ENCODE assay signal across 14 cellular contexts in genomic region chr4:170662250-170662649, GRCh38.
DNase-seq lines count a peak whose midpoint lies in the region; ATAC-seq and TF ChIP-seq lines count a peak whose summit lies in the region.
"Had no signal": no experiment of that assay in that cellular context is flagged by ENCODE, and none has a peak within 500 bp of the region (broad histone marks: within the 10 kb centered on the region; RNA-seq: fewer than 3 reads in every experiment).

No MANE protein-coding gene starts in this region.

- ATAC-seq in WTC11 (peak; percentile 43), HG03354 (IDR thresholded peaks at IDR 0.05; ENCODE audit: poor library complexity, severe bottlenecking, unreplicated experiment) (no peak)

- H3K79me2 ChIP-seq in mammary epithelial cell (ENCODE audit: insufficient read depth, low read length), result no peaks in the 10 kb centered on the region

- H3K4me3 ChIP-seq in mammary epithelial cell (replicated peaks in 1 of 3; ENCODE audit: insufficient read depth in 1 of 3, low read depth in 2 of 3, low read length in 3 of 3), result no peak overlapping the region
- H3K4me3 ChIP-seq in breast epithelium, result no peak overlapping the region

- H3K36me3 ChIP-seq in mammary epithelial cell (ENCODE audit: insufficient read depth, low read length), result no peaks in the 10 kb centered on the region
- no peaks in the 10 kb centered on the region for H3K36me3 ChIP-seq in breast epithelium

- no TSS peak for BruUV-seq in mammary epithelial cell (replicated peaks; lab: Mats Ljungman, UMichigan)

- H3K27ac Mint-ChIP-seq in WTC11, result no peak overlapping the region
- H3K27ac Mint-ChIP-seq: B cell; CD4-positive, alpha-beta memory T cell had no signal

- H3K4me1 ChIP-seq in mammary epithelial cell (ENCODE audit: insufficient read depth, low read length) (no peaks in the 10 kb centered on the region), breast epithelium (no peaks in the 10 kb centered on the region)

- no peaks in the 10 kb centered on the region for H3K9me3 ChIP-seq in mammary epithelial cell (replicated peaks; ENCODE audit: insufficient read depth, low read length)
- no peaks in the 10 kb centered on the region for H3K9me3 ChIP-seq in breast epithelium

- H4K20me1 ChIP-seq in mammary epithelial cell (ENCODE audit: insufficient read depth, low read length), result no peaks in the 10 kb centered on the region

- 6% methylated on average over 4 of the region's 4 CpGs for WGBS in mammary epithelial cell (ENCODE audit: low coverage, missing lambda C conversion rate)

- dilution Hi-C loops in mammary epithelial cell (cut with HindIII; ENCODE audit: low sequenced_read_pairs), result no loop called here

- no peak for TF ChIP-seq CTCF in mammary epithelial cell (conservative IDR thresholded peaks at IDR 0.05 in 1 of 2, IDR thresholded peaks at IDR 0.05 in 1 of 2; ENCODE audit: extremely low read depth in 1 of 2, insufficient read depth in 1 of 2, low read depth in 1 of 2, low read length in 2 of 2)
- TF ChIP-seq CTCF in breast epithelium (IDR thresholded peaks at IDR 0.05), result no peak
- no peak for TF ChIP-seq CTCF in WTC11 (IDR thresholded peaks at IDR 0.05)

- H3K27ac ChIP-seq in mammary epithelial cell (ENCODE audit: insufficient read depth, low read depth, low read length) (no peak overlapping the region), breast epithelium (no peak overlapping the region)
- H3K27ac ChIP-seq: C4-2B had no signal

- H3K27me3 ChIP-seq in mammary epithelial cell (ENCODE audit: insufficient read depth, low read length) (no peaks in the 10 kb centered on the region), breast epithelium (no peaks in the 10 kb centered on the region)

- POLR2A ChIA-PET in WTC11 (lab: Charles Lee), result no interaction called here

- H3K4me1 Mint-ChIP-seq in WTC11, result peaks cover 3% of the 10 kb centered on the region
- H3K4me1 Mint-ChIP-seq: B cell; CD4-positive, alpha-beta memory T cell had no signal

- peak overlapping the region; percentile 25 for H3K4me2 ChIP-seq in mammary epithelial cell (ENCODE audit: insufficient read depth, low read depth, low read length)

- H3K9ac ChIP-seq in mammary epithelial cell (ENCODE audit: insufficient read depth, low read length), result no peak overlapping the region

- intact Hi-C loops in mammary epithelial cell (cut with micrococcal nuclease), result no loop called here
- intact Hi-C loops in breast epithelium (cut with DNase I; ENCODE audit: low total_unique reads), result no loop called here

- CTCF ChIA-PET in mammary epithelial cell (lab: Charles Lee; ENCODE audit: low non-redundant PET) (no interaction called here), WTC11 (lab: Charles Lee) (interaction anchor here (0.9 kb wide), 1 partner anchor 403 kb away, joined by 4 read pairs; no protein-coding TSS in a partner anchor)

- in situ Hi-C loops in mammary epithelial cell (cut with MboI; ENCODE audit: low sequenced_read_pairs in 2 of 2), result no loop called here

- TF ChIP-seq POLR2A in breast epithelium (IDR thresholded peaks at IDR 0.05), result no peak

- H3K36me3 Mint-ChIP-seq in WTC11, result no peaks in the 10 kb centered on the region
- H3K36me3 Mint-ChIP-seq: CD4-positive, alpha-beta memory T cell had no signal

- peak overlapping the region; percentile 55 for H2AFZ ChIP-seq in mammary epithelial cell (ENCODE audit: low read depth, low read length)

- no peak overlapping the region for H3K4me3 Mint-ChIP-seq in WTC11
- H3K4me3 Mint-ChIP-seq: B cell; CD4-positive, alpha-beta memory T cell had no signal

- no peaks in the 10 kb centered on the region for H3K9me3 Mint-ChIP-seq in WTC11

- H3K27me3 Mint-ChIP-seq in WTC11 (ENCODE audit: low read depth), result no peaks in the 10 kb centered on the region
- H3K27me3 Mint-ChIP-seq: B cell; CD4-positive, alpha-beta memory T cell had no signal

- DNase-seq in mammary epithelial cell (no peak), breast epithelium (ENCODE audit: low spot score in 2 of 2) (no peak), WTC11 (ENCODE audit: low spot score) (no peak), islet precursor cell (peak; percentile 59), OCI-M1 (lab: John Stamatoyannopoulos, UW) (no peak)
- DNase-seq in stimulated activated CD4-positive, alpha-beta T cell treated with anti-CD3 and anti-CD28 coated beads, Interleukin-2, amount 100 ng/mL, for 48 hours, result no peak
- DNase-seq in activated CD8-positive, alpha-beta memory T cell treated with anti-CD3 and anti-CD28 coated beads for 24 hours, result no peak
- DNase-seq: CD4-positive, alpha-beta memory T cell; DMS153; DMS79 treated with DMSO at 0.1 percent for 48 hours; EL had no signal

TF ChIP-seq in WTC11, 78 proteins besides CTCF, POLR2A, EP300 and RAD21:
- TF ChIP-seq NR2C2 (CRISPR knock-in tag; IDR thresholded peaks at IDR 0.05) (no peak), ATF6 (CRISPR knock-in tag; IDR thresholded peaks at IDR 0.05) (no peak), CREB1 (CRISPR knock-in tag; IDR thresholded peaks at IDR 0.05) (no peak)
